In the genomic region with DNA sequence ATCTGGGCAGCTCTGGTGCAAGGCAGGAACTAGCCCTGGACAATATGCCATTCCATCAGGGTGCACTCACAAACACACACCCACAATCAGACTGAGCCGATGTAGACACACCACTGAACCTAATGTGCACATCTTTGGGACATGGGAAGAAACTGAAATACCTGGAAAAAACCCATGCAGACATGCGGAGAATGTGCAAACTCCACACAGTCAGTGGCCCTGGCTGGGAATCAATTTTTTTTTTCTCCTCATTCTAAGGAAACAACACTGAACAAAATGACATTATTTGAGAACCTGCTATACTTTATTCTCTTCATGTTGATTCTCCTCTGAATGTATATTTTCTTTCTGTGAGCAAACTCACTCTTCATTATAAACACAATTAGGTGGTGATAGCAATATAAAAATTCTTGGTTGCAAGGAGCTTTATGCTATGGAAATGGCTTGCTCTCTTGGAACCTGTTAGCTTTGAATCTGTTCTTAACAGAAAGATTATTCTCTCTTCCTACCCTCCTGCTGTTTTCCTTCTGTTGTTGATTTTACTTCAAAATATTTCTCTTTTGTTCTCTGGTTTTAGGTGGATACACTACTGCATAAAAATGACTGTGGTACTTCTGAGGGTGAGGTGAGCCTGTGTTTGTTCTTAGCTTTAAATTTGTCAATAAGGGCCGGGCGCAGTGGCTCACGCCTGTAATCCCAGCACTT, we compare ENCODE assay signal across 19 cellular contexts.
"Had no signal": no experiment of that assay in that cellular context is flagged by ENCODE, and none has a peak within 500 bp of the region (broad histone marks: within the 10 kb centered on the region; RNA-seq: fewer than 3 reads in every experiment).

No MANE protein-coding gene starts in this region.

- H3K27me3 ChIP-seq: colonic mucosa, esophagus squamous epithelium, gastroesophageal sphincter, right atrium auricular region, thyroid gland, upper lobe of left lung, uterus had no signal

- DNase-seq: colonic mucosa; dermis blood vessel endothelial cell; esophagus squamous epithelium; foreskin fibroblast; immature natural killer cell; left cardiac atrium; left ventricle myocardium inferior; lower lobe of right lung; nephron progenitor cell; small intestine; stimulated activated CD4-positive, alpha-beta T cell treated with anti-CD3 and anti-CD28 coated beads, Interleukin-12 subunit alpha, Interleukin-12 subunit beta, amount 100 ng/mL, for 4 hours; stimulated activated naive CD4-positive, alpha-beta T cell treated with Interleukin-2 at 50 U/mL for 16 hours; thyroid gland; upper lobe of left lung; uterus had no signal

- ATAC-seq: gastroesophageal sphincter, left cardiac atrium, lower lobe of right lung had no signal

- H3K36me3 Mint-ChIP-seq: immature natural killer cell, mesothelial cell of epicardium had no signal

- H3K4me1 ChIP-seq: colonic mucosa, esophagus squamous epithelium, gastroesophageal sphincter, left ventricle myocardium inferior, lower lobe of right lung, right atrium auricular region, thyroid gland, upper lobe of left lung, uterus had no signal

- H3K36me3 ChIP-seq: colonic mucosa, esophagus squamous epithelium, gastroesophageal sphincter, left ventricle myocardium inferior, lower lobe of right lung, right atrium auricular region, thyroid gland, upper lobe of left lung, uterus had no signal

- H3K4me3 ChIP-seq: colonic mucosa, esophagus squamous epithelium, gastroesophageal sphincter, left ventricle myocardium inferior, lower lobe of right lung, right atrium auricular region, thyroid gland, upper lobe of left lung, uterus had no signal

- H3K27ac Mint-ChIP-seq: immature natural killer cell, memory B cell, mesothelial cell of epicardium, nephron progenitor cell had no signal

- H3K4me3 Mint-ChIP-seq: immature natural killer cell, memory B cell, mesothelial cell of epicardium, nephron progenitor cell had no signal

- H3K9me3 Mint-ChIP-seq: nephron progenitor cell had no signal

- H3K9me3 ChIP-seq: colonic mucosa, esophagus squamous epithelium, gastroesophageal sphincter, left ventricle myocardium inferior, lower lobe of right lung, right atrium auricular region, thyroid gland, upper lobe of left lung, uterus had no signal

- H3K27ac ChIP-seq: colonic mucosa, esophagus squamous epithelium, gastroesophageal sphincter, left ventricle myocardium inferior, lower lobe of right lung, right atrium auricular region, thyroid gland, upper lobe of left lung, uterus had no signal

- H3K4me1 Mint-ChIP-seq: immature natural killer cell, memory B cell had no signal
